Comparison of ENCODE assay signal across 8 cellular contexts in genomic region chr12:31961137-31961536, GRCh38. TPM values are rescaled to one million over a fixed set of nuclear protein-coding genes. Genes with fewer than 3 reads are reported as not detected.
DNase-seq lines count a peak whose midpoint lies in the region; ATAC-seq and TF ChIP-seq lines count a peak whose summit lies in the region.

No MANE protein-coding gene starts in this region.

- DNase-seq in cardiac muscle cell (ENCODE audit: low read depth in 1 of 2, low spot score in 1 of 2), result no peak
- DNase-seq in Right ventricle myocardium inferior (ENCODE audit: missing footprints), result no peak
- DNase-seq in astrocyte of the spinal cord (ENCODE audit: low read depth, low spot score), result no peak
- DNase-seq in lower lobe of right lung, result no peak
- DNase-seq in upper lobe of left lung, result no peak
- no peak for DNase-seq in substantia nigra (lab: John Stamatoyannopoulos, UW)

- intact Hi-C loops in Right ventricle myocardium inferior (cut with DNase I) (loop anchor here (10.0 kb wide), 2 partner anchors 286 to 344 kb away; no protein-coding TSS in a partner anchor), lower lobe of right lung (cut with DNase I) (no loop called here)

- no peaks in the 10 kb centered on the region for H3K9me3 ChIP-seq in cardiac muscle cell (ENCODE audit: low read depth)
- H3K9me3 ChIP-seq in lower lobe of right lung, result no peaks in the 10 kb centered on the region
- no peaks in the 10 kb centered on the region for H3K9me3 ChIP-seq in upper lobe of left lung

- TF ChIP-seq EP300 in upper lobe of left lung (IDR thresholded peaks at IDR 0.05), result no peak

- H3K27ac ChIP-seq in cardiac muscle cell (no peak overlapping the region), lower lobe of right lung (peak overlapping the region; percentile 88), upper lobe of left lung (peak overlapping the region in 3 of 4 donors; percentile 50 to 97 (median 97)), substantia nigra (ENCODE audit: low read depth, low read length, poor library complexity, severe bottlenecking) (no peak overlapping the region)

- WGBS in upper lobe of left lung, 2 donors, result 56 to 83% methylated on average over 2 of the region's 2 CpGs

- H3K36me3 ChIP-seq in cardiac muscle cell, result no peaks in the 10 kb centered on the region
- H3K36me3 ChIP-seq in lower lobe of right lung, result peaks cover 38% of the 10 kb centered on the region
- H3K36me3 ChIP-seq in upper lobe of left lung, result peaks cover 0 to 42% (median 4%) of the 10 kb centered on the region in 4 donors

- no peak for ATAC-seq in Right ventricle myocardium inferior
- no peak for ATAC-seq in lower lobe of right lung
- no peak for ATAC-seq in upper lobe of left lung (ENCODE audit: low FRiP score in 2 of 2)
- no peak for ATAC-seq in GM18517 (IDR thresholded peaks at IDR 0.05; ENCODE audit: unreplicated experiment)
- no peak for ATAC-seq in HG03354 (IDR thresholded peaks at IDR 0.05; ENCODE audit: poor library complexity, severe bottlenecking, unreplicated experiment)

- H3K4me3 ChIP-seq in cardiac muscle cell (peak overlapping the region; percentile 68), astrocyte of the spinal cord (ENCODE audit: low read depth, low read length) (peak overlapping the region; percentile 74), lower lobe of right lung (peak overlapping the region; percentile 74), upper lobe of left lung (peak overlapping the region; percentile 1 to 86 (median 82))

- TF ChIP-seq POLR2A in upper lobe of left lung (IDR thresholded peaks at IDR 0.05), result no peak

- H3K4me1 ChIP-seq in cardiac muscle cell (ENCODE audit: low read depth), result peaks cover 5% of the 10 kb centered on the region
- H3K4me1 ChIP-seq in lower lobe of right lung, result peaks cover 51% of the 10 kb centered on the region
- peaks cover 27 to 55% (median 36%) of the 10 kb centered on the region in 4 donors for H3K4me1 ChIP-seq in upper lobe of left lung

- no peaks in the 10 kb centered on the region for H3K27me3 ChIP-seq in cardiac muscle cell
- H3K27me3 ChIP-seq in lower lobe of right lung (ENCODE audit: low read depth), result no peaks in the 10 kb centered on the region
- no peaks in the 10 kb centered on the region for H3K27me3 ChIP-seq in upper lobe of left lung

- in situ Hi-C loops in astrocyte of the spinal cord (cut with HindIII; ENCODE audit: low sequenced_read_pairs), result no loop called here

- TF ChIP-seq CTCF in cardiac muscle cell (IDR thresholded peaks at IDR 0.05; ENCODE audit: low read depth, low read length), result no peak
- no peak for TF ChIP-seq CTCF in astrocyte of the spinal cord (IDR thresholded peaks at IDR 0.05; ENCODE audit: low read depth, low read length)
- no peak for TF ChIP-seq CTCF in lower lobe of right lung (IDR thresholded peaks at IDR 0.05)
- TF ChIP-seq CTCF in upper lobe of left lung (IDR thresholded peaks at IDR 0.05), result no peak

RNA-seq across cellular contexts. Expression of gene RESF1, which starts 1.9 kb away (rescaled TPM):
- 39.6 and 49.0 TPM in 2 replicates for total RNA-seq in cardiac muscle cell
- polyA plus RNA-seq in cardiac muscle cell, result 15.7 and 20.9 TPM in 2 replicates
- total RNA-seq in Right ventricle myocardium inferior, result 21.7 TPM
- total RNA-seq in lower lobe of right lung, result 77.2 TPM
- total RNA-seq in upper lobe of left lung, result 100 to 1,000 TPM in 2 of 6 donors, 10 to 100 TPM in 4; 29.7 to 124 (median 64.8) TPM

Comparison
In these comparisons a context has a peak if more than half of its experiments do, and no peak if none do; other contexts are left out.
1. H3K27ac ChIP-seq: peak in lower lobe of right lung (single experiment) and upper lobe of left lung (3 of 4); none in cardiac muscle cell (single experiment) and substantia nigra (single experiment).
2. Peak in every context shown above with its lines, with median percentiles within 50 percentile points of each other: H3K4me3 ChIP-seq.